23 cellular contexts compared by ENCODE assay signal in genomic region chr7:24738577-24738976, GRCh38. TPM values are rescaled to one million over a fixed set of nuclear protein-coding genes. Genes with fewer than 3 reads are reported as not detected.
DNase-seq lines count a peak whose midpoint lies in the region; ATAC-seq, FAIRE-seq and TF ChIP-seq lines count a peak whose summit lies in the region.
"Had no signal": no experiment of that assay in that cellular context is flagged by ENCODE, and none has a peak within 500 bp of the region (broad histone marks: within the 10 kb centered on the region; RNA-seq: fewer than 3 reads in every experiment).

No MANE protein-coding gene starts in this region.

- no peaks in the 10 kb centered on the region for H3K36me3 ChIP-seq in HCT116 (ENCODE audit: control insufficient read depth in 1 of 2, insufficient read depth in 2 of 2, low read length in 2 of 2)
- no peaks in the 10 kb centered on the region for H3K36me3 ChIP-seq in adipocyte (ENCODE audit: control insufficient read depth, insufficient read depth, low read length, severe bottlenecking)
- H3K36me3 ChIP-seq in K562 (ENCODE audit: control insufficient read depth, insufficient read depth, low read length): no peaks in the 10 kb centered on the region

- H3K4me1 ChIP-seq in A549: peaks cover 55% of the 10 kb centered on the region
- peaks cover 0 to 9% of the 10 kb centered on the region in 2 experiments; a peak in 1 of 4 replicates for H3K4me1 ChIP-seq in HCT116 (ENCODE audit: control insufficient read depth in 1 of 2, insufficient read depth in 2 of 2, low read length in 2 of 2)
- peaks cover 39% of the 10 kb centered on the region for H3K4me1 ChIP-seq in adipocyte (ENCODE audit: control insufficient read depth, insufficient read depth, low read length)
- H3K4me1 ChIP-seq in K562 (replicated peaks in 1 of 2; ENCODE audit: control insufficient read depth in 2 of 2, insufficient read depth in 2 of 2, low read length in 2 of 2): peaks cover 0 to 4% of the 10 kb centered on the region in 2 experiments; a peak in 2 of 5 replicates
- H3K4me1 ChIP-seq: BLaER1 treated with 17β-estradiol and CSF1 and Interleukin-3, amounts not matched to agents 10 nM and 100 nM had no signal

- in situ Hi-C loops in K562 (cut with MboI): no loop called here

- POLR2A ChIA-PET in A549 (lab: Yijun Ruan, JAX): no interaction called here
- POLR2A ChIA-PET in HCT116 (lab: Charles Lee): no interaction called here
- POLR2A ChIA-PET in K562 (lab: Yijun Ruan, JAX): no interaction called here

- no peak overlapping the region for H3K4me3 ChIP-seq in A549
- no peak overlapping the region for H3K4me3 ChIP-seq in HCT116 (replicated peaks in 1 of 2; ENCODE audit: low read depth in 1 of 2, low read length in 2 of 2)
- H3K4me3 ChIP-seq in adipocyte (ENCODE audit: low read length): peak overlapping the region; percentile 27
- H3K4me3 ChIP-seq in K562: no peak overlapping the region
- H3K4me3 ChIP-seq: BLaER1 treated with 17β-estradiol and CSF1 and Interleukin-3, amounts not matched to agents 10 nM and 100 nM had no signal

- no peak for TF ChIP-seq CTCF in A549 (IDR thresholded peaks at IDR 0.05)
- TF ChIP-seq CTCF in HCT116 (IDR thresholded peaks at IDR 0.05 in 2 of 3, conservative IDR thresholded peaks at IDR 0.05 in 1 of 3; ENCODE audit: borderline replicate concordance in 1 of 3, insufficient read depth in 1 of 3, low read depth in 2 of 3, low read length in 2 of 3): no peak
- TF ChIP-seq CTCF in K562 (IDR thresholded peaks at IDR 0.05 in 2 of 3, conservative IDR thresholded peaks at IDR 0.05 in 1 of 3; ENCODE audit: insufficient read depth in 2 of 3, low read depth in 1 of 3, low read length in 3 of 3): no peak

- H2AFZ ChIP-seq in HCT116 (ENCODE audit: low read depth, low read length, poor library complexity, severe bottlenecking) (no peak overlapping the region), K562 (ENCODE audit: low read depth, low read length) (no peak overlapping the region)

- FAIRE-seq in A549 (lab: Jason Lieb, UNC) (no peak), K562 (lab: Jason Lieb, UNC) (no peak)
- FAIRE-seq: A204.1, D721Med, G401.6, GM12892, GM18507 had no signal

- CTCF ChIA-PET in A549 (lab: Yijun Ruan, JAX) (interaction anchor here (0.7 kb wide), 1 partner anchor 360 kb away, joined by 3 read pairs; no protein-coding TSS in a partner anchor), HCT116 (lab: Charles Lee) (no interaction called here), K562 (lab: Yijun Ruan, JAX; ENCODE audit: low intra/inter-chr PET ratio) (no interaction called here)

- H4K20me1 ChIP-seq in HCT116 (ENCODE audit: insufficient read depth) (no peaks in the 10 kb centered on the region), K562 (replicated peaks; ENCODE audit: control insufficient read depth, insufficient read depth, low read length) (no peaks in the 10 kb centered on the region)
- H4K20me1 ChIP-seq: BLaER1 treated with 17β-estradiol and CSF1 and Interleukin-3, amounts not matched to agents 10 nM and 100 nM had no signal

- TF ChIP-seq RAD21 in A549 (conservative IDR thresholded peaks at IDR 0.05 in 1 of 2, IDR thresholded peaks at IDR 0.05 in 1 of 2) (no peak), HCT116 (IDR thresholded peaks at IDR 0.05; ENCODE audit: low read depth) (no peak), K562 (CRISPR knock-in tag; conservative IDR thresholded peaks at IDR 0.05 in 1 of 2, IDR thresholded peaks at IDR 0.05 in 1 of 2) (no peak)

- no peak for DNase-seq in A549 (ENCODE audit: low read depth in 1 of 2, low spot score in 1 of 2)
- DNase-seq in HCT116 (ENCODE audit: low read depth, low spot score): no peak
- DNase-seq in adipocyte (ENCODE audit: low read depth): no peak
- DNase-seq in K562 (ENCODE audit: extremely low read depth in 1 of 4, low spot score in 3 of 4): no peak
- no peak for DNase-seq in cerebellum (ENCODE audit: low spot score)
- DNase-seq in T-helper 2 cell: no peak
- DNase-seq: 8988T; AML-193; Caco-2; Calu3; CD4-positive, alpha-beta T cell; CD8-positive, alpha-beta T cell; DMS79 treated with DMSO at 0.1 percent for 48 hours; GF-D8 had no signal

- H3K27me3 ChIP-seq in HCT116 (ENCODE audit: insufficient read depth, low read length) (no peaks in the 10 kb centered on the region), adipocyte (replicated peaks; ENCODE audit: control insufficient read depth, insufficient read depth, low read length) (no peaks in the 10 kb centered on the region), K562 (ENCODE audit: control insufficient read depth in 2 of 2, insufficient read depth in 2 of 2, low read length in 2 of 2) (peaks cover under 1 to 3% of the 10 kb centered on the region in 2 experiments; a peak in 2 of 5 replicates)
- H3K27me3 ChIP-seq: BLaER1 treated with 17β-estradiol and CSF1 and Interleukin-3, amounts not matched to agents 10 nM and 100 nM had no signal

- H3K9me2 ChIP-seq in HCT116 (ENCODE audit: insufficient read depth): no peaks in the 10 kb centered on the region

- BruUV-seq in HCT116 (replicated peaks; lab: Mats Ljungman, UMichigan) (no TSS peak), K562 (replicated peaks; lab: Mats Ljungman, UMichigan) (no TSS peak)

- no peak overlapping the region; a peak in 1 of 6 replicates for H3K27ac ChIP-seq in A549
- no peak overlapping the region for H3K27ac ChIP-seq in HCT116 (ENCODE audit: low read depth, low read length)
- H3K27ac ChIP-seq in K562 (ENCODE audit: extremely low read depth, low read depth, low read length): no peak overlapping the region
- H3K27ac ChIP-seq: BLaER1 treated with 17β-estradiol and CSF1 and Interleukin-3, amounts not matched to agents 10 nM and 100 nM; C4-2B had no signal

- no peaks in the 10 kb centered on the region for H3K9me1 ChIP-seq in K562 (ENCODE audit: control insufficient read depth, insufficient read depth, low read length)

- H3K9me3 ChIP-seq in A549 (peaks cover 19% of the 10 kb centered on the region; the same call in 2 of the 3 replicates), HCT116 (ENCODE audit: control insufficient read depth in 1 of 2, insufficient read depth in 1 of 2, low read depth in 1 of 2, low read length in 2 of 2) (peaks cover 0 to 7% of the 10 kb centered on the region in 2 experiments; a peak in 1 of 4 replicates), adipocyte (ENCODE audit: control insufficient read depth, low read length) (peaks cover 16% of the 10 kb centered on the region), K562 (replicated peaks; ENCODE audit: control insufficient read depth, insufficient read depth, low read depth, low read length) (no peaks in the 10 kb centered on the region)

- no peak for TF ChIP-seq EP300 in A549 (IDR thresholded peaks at IDR 0.05)
- no peak for TF ChIP-seq EP300 in K562 (IDR thresholded peaks at IDR 0.05; ENCODE audit: low read length)

- H3K4me2 ChIP-seq in A549 (no peak overlapping the region), HCT116 (ENCODE audit: low read length) (no peak overlapping the region), K562 (ENCODE audit: insufficient read depth, low read length) (no peak overlapping the region)
- H3K4me2 ChIP-seq: BLaER1 treated with 17β-estradiol and CSF1 and Interleukin-3, amounts not matched to agents 10 nM and 100 nM had no signal

- TF ChIP-seq POLR2A in A549 (IDR thresholded peaks at IDR 0.05; ENCODE audit: low read length) (no peak), HCT116 (IDR thresholded peaks at IDR 0.05; ENCODE audit: borderline replicate concordance, extremely low read depth, insufficient read depth, insufficient read length) (no peak), K562 (conservative IDR thresholded peaks at IDR 0.05) (no peak)

- RAD21 ChIA-PET in HCT116 (lab: Charles Lee; ENCODE audit: low non-redundant PET in 1 of 2, low total read pairs in 2 of 2, uncharacterized antibody in 2 of 2, unreplicated experiment in 2 of 2): no interaction called here

- no peaks in the 10 kb centered on the region for H3K79me2 ChIP-seq in HCT116 (ENCODE audit: insufficient read depth, low read length)
- no peaks in the 10 kb centered on the region for H3K79me2 ChIP-seq in K562 (ENCODE audit: control insufficient read depth, insufficient read depth, low read length)

- H3K9ac ChIP-seq in HCT116 (ENCODE audit: low read length) (no peak overlapping the region), adipocyte (ENCODE audit: low read length) (no peak overlapping the region), K562 (ENCODE audit: insufficient read depth in 1 of 2, low read depth in 2 of 2, low read length in 2 of 2) (no peak overlapping the region)
- H3K9ac ChIP-seq: BLaER1 treated with 17β-estradiol and CSF1 and Interleukin-3, amounts not matched to agents 10 nM and 100 nM had no signal

- ATAC-seq in A549 (no peak), HCT116 (no peak), K562 (no peak), GM19328 (IDR thresholded peaks at IDR 0.05; ENCODE audit: unreplicated experiment) (no peak), GM21737 (IDR thresholded peaks at IDR 0.05; ENCODE audit: unreplicated experiment) (no peak)
- ATAC-seq: CD8-positive, alpha-beta T cell had no signal

- WGBS in A549 (ENCODE audit: missing lambda C conversion rate): 82% methylated on average over 1 of the region's 1 CpG
- 0% methylated on average over 1 of the region's 1 CpG for WGBS in K562 (ENCODE audit: insufficient coverage, low coverage, missing lambda C conversion rate)

- intact Hi-C loops in HCT116 (cut with micrococcal nuclease) (no loop called here), K562 (cut with micrococcal nuclease) (no loop called here)

RNA-seq across cellular contexts. Expression of gene GSDME, which starts 18.7 kb away (rescaled TPM):
- 55.9 and 57.5 TPM in 2 replicates for polyA plus RNA-seq in A549 (2011; rRNA removed)
- 42.9 and 48.2 TPM in 2 replicates for polyA plus RNA-seq in A549 (2012; cell fraction: cytosol; rRNA removed)
- 40.3 and 55.3 TPM in 2 replicates for polyA plus RNA-seq in A549 (2012; cell fraction: nucleus; rRNA removed)
- 50.9 to 51.9 TPM (median 51.0 TPM) in 3 replicates for polyA plus RNA-seq in A549 (2017; fragmentation: RNase III; extraction: RNeasy Plus Mini Kit Qiagen cat#74134 plus additional on column Dnase treatment)
- polyA minus RNA-seq in A549 (2011; rRNA and poly(A)+ RNA removed): 45.3 and 48.9 TPM in 2 replicates
- 7.6 TPM for total RNA-seq in HCT116 (2021; ENCODE audit: unreplicated experiment)
- polyA plus RNA-seq in HCT116 (2012): 8.5 and 9.3 TPM in 2 replicates
- 5.0 and 5.6 TPM in 2 replicates for total RNA-seq in K562 (2011; cell fraction: chromatin; rRNA removed; ENCODE audit: low replicate concordance)
- total RNA-seq in K562 (2011; cell fraction: nucleolus; rRNA removed): 2.1 and 2.7 TPM in 2 replicates
- total RNA-seq in K562 (2011; cell fraction: nucleoplasm; rRNA removed): 3.8 and 4.4 TPM in 2 replicates
- 1.2 and 1.3 TPM in 2 replicates for total RNA-seq in K562 (2014; rRNA removed)
- total RNA-seq in K562 (2014; rRNA removed; fragmentation: Illumina TruSeq; extraction: Trizol): 0.55 and 0.61 TPM in 2 replicates
- total RNA-seq in K562 (2015; rRNA removed; fragmentation: Illumina TruSeq; extraction: Trizol): 0.45 and 0.62 TPM in 2 replicates
- 0.67 and 1.1 TPM in 2 replicates for total RNA-seq in K562 (2021)
- polyA plus RNA-seq in K562 (2011; rRNA removed): 1.9 and 16.7 TPM in 2 replicates
- 0.70 and 11.1 TPM in 2 replicates for polyA plus RNA-seq in K562 (2011; cell fraction: cytosol; rRNA removed)
- 3.9 and 38.2 TPM in 2 replicates for polyA plus RNA-seq in K562 (2011; cell fraction: nucleus; rRNA removed)
- polyA plus RNA-seq in K562 (2012): 3.9 and 12.2 TPM in 2 replicates
- 0.42 and 0.84 TPM in 2 replicates for polyA plus RNA-seq in K562 (2014; fragmentation: Illumina TruSeq; extraction: Trizol)
- polyA plus RNA-seq in K562 (2014; fragmentation: Nextera tagmentation; extraction: Ambion mirVana): under 1 TPM; 0.37 to 0.43 TPM
- 1.3 and 2.1 TPM in 2 replicates for polyA plus RNA-seq in K562 (2014; rRNA removed)
- 2.2 and 24.2 TPM in 2 replicates for polyA minus RNA-seq in K562 (2011; rRNA and poly(A)+ RNA removed)
- 0.95 and 7.7 TPM in 2 replicates for polyA minus RNA-seq in K562 (2011; cell fraction: cytosol; rRNA and poly(A)+ RNA removed)
- polyA minus RNA-seq in K562 (2011; cell fraction: nucleus; rRNA and poly(A)+ RNA removed): 1.3 and 25.1 TPM in 2 replicates
- total RNA-seq in cerebellum: 31.3 TPM
- total RNA-seq: CD8-positive, alpha-beta T cell had no signal

Comparison
In these comparisons a context has a peak if more than half of its experiments do, and no peak if none do; other contexts are left out.
1. Of the 35 proteins assayed by ChIP-seq in both K562 and A549: peak only in K562: none; only in A549: KDM1A; in both: none; in neither: 34.